In genomic region chr6:20705741-20706140, GRCh38 we compare ENCODE assay signal across 17 cellular contexts.
A peak's percentile ranks its signal among the peaks of the same experiment; 100 is the strongest.
DNase-seq lines count a peak whose midpoint lies in the region; ATAC-seq, FAIRE-seq and TF ChIP-seq lines count a peak whose summit lies in the region.
"Had no signal": no experiment of that assay in that cellular context is flagged by ENCODE, and none has a peak within 500 bp of the region (broad histone marks: within the 10 kb centered on the region; RNA-seq: fewer than 3 reads in every experiment).

No MANE protein-coding gene starts in this region.

- 0 out of 4 replicates have a peak, but pooled peaks cover 0 to 8% of the 10 kb centered on the region in 2 experiments for H3K79me2 ChIP-seq in H1 (ENCODE audit: control insufficient read depth in 1 of 2, insufficient read depth in 2 of 2, low read length in 2 of 2)

- H3K27ac ChIP-seq in HEK293 (ENCODE audit: extremely low read depth, low read depth, low read length): no peak overlapping the region
- no peak overlapping the region for H3K27ac ChIP-seq in H1 (ENCODE audit: low read depth, low read length)
- H3K27ac ChIP-seq: uterus had no signal

- TF ChIP-seq CTCF in HEK293 (tag by site-specific recombination; IDR thresholded peaks at IDR 0.05) (no peak), H1 (IDR thresholded peaks at IDR 0.05; ENCODE audit: control extremely low read depth in 1 of 3, insufficient read depth in 1 of 3, low read depth in 1 of 3, low read length in 3 of 3) (no peak)

- no peak overlapping the region for H3K18ac ChIP-seq in H1 (ENCODE audit: extremely low read depth, low read length)

- ATAC-seq in activated CD4-positive, alpha-beta T cell treated with anti-CD3 and anti-CD28 coated beads for 36 hours: peak; percentile 67
- ATAC-seq in HG02763 (IDR thresholded peaks at IDR 0.05; ENCODE audit: unreplicated experiment): no peak
- no peak for ATAC-seq in HG02884 (IDR thresholded peaks at IDR 0.05; ENCODE audit: unreplicated experiment)
- ATAC-seq: left lobe of liver had no signal

- H3K23me2 ChIP-seq in H1 (ENCODE audit: low read depth, low read length): no peaks in the 10 kb centered on the region

- H2BK5ac ChIP-seq in H1 (ENCODE audit: low read depth, low read length): no peak overlapping the region

- H3K4me1 Mint-ChIP-seq in activated CD4-positive, alpha-beta T cell treated with anti-CD3 and anti-CD28 coated beads for 36 hours: peaks cover 64% of the 10 kb centered on the region

- intact Hi-C loops in activated CD4-positive, alpha-beta T cell treated with anti-CD3 and anti-CD28 coated beads for 36 hours (cut with DNase I, micrococcal nuclease): loop anchor here (5.0 kb wide), 5 partner anchors 163 to 732 kb away; partner anchors contain the start of gene E2F3 (in 1 of the 2)

- H3K27me3 ChIP-seq in H1 (replicated peaks in 1 of 4; ENCODE audit: control insufficient read depth in 3 of 4, extremely low read depth in 1 of 4, insufficient read depth in 3 of 4, low read length in 3 of 4): no peaks in the 10 kb centered on the region; a peak in 1 of 7 replicates
- H3K27me3 ChIP-seq: uterus had no signal

- no peak for FAIRE-seq in H1 (lab: Jason Lieb, UNC)
- FAIRE-seq: GM18507, HTR-8/SVneo had no signal

- H2BK120ac ChIP-seq in H1 (replicated peaks; ENCODE audit: low read depth, low read length): no peak overlapping the region

- no peak overlapping the region for H3K23ac ChIP-seq in H1 (ENCODE audit: insufficient read length)

- no peaks in the 10 kb centered on the region for H3K9me3 ChIP-seq in HEK293 (ENCODE audit: control insufficient read depth, insufficient read depth, low read depth, low read length)
- no peaks in the 10 kb centered on the region for H3K9me3 ChIP-seq in H1 (ENCODE audit: insufficient read depth in 2 of 2, low read depth in 1 of 2, low read length in 1 of 2)
- H3K9me3 ChIP-seq: uterus had no signal

- H3K4ac ChIP-seq in H1 (replicated peaks; ENCODE audit: insufficient read length, low read depth, low read length): no peak overlapping the region

- H3K27ac Mint-ChIP-seq in activated CD4-positive, alpha-beta T cell treated with anti-CD3 and anti-CD28 coated beads for 36 hours: no peak overlapping the region
- H3K27ac Mint-ChIP-seq: activated T-helper 2 cell treated with anti-CD3 and anti-CD28 coated beads, Interferon-gamma antibody, Interleukin-2, Interleukin-4, amounts not matched to agents 10 μg/mL and 5 μg/mL and 100 μg/mL, durations not matched to agents 14 hours and 24 hours and 36 hours had no signal

- H3K4me2 ChIP-seq in H1 (ENCODE audit: insufficient read depth in 1 of 2, low read depth in 2 of 2, low read length in 2 of 2): no peak overlapping the region

- TF ChIP-seq POLR2A in H1 (IDR thresholded peaks at IDR 0.05; ENCODE audit: control extremely low read depth in 1 of 2, low read depth in 2 of 2, low read length in 2 of 2): no peak

- H3K4me3 ChIP-seq in HEK293 (ENCODE audit: low read depth, low read length): no peak overlapping the region
- no peak overlapping the region for H3K4me3 ChIP-seq in H1 (ENCODE audit: extremely low read depth in 1 of 4, insufficient read depth in 2 of 4, low read depth in 3 of 4, low read length in 4 of 4)
- H3K4me3 ChIP-seq: uterus had no signal

- CTCF ChIA-PET in activated CD4-positive, alpha-beta T cell treated with anti-CD3 and anti-CD28 coated beads for 36 hours (lab: Charles Lee): no interaction called here
- CTCF ChIA-PET in HEK293 (lab: Yijun Ruan, JAX): no interaction called here
- CTCF ChIA-PET in H1 (lab: Charles Lee; ENCODE audit: partially characterized antibody): no interaction called here

- H4K91ac ChIP-seq in H1 (replicated peaks; ENCODE audit: insufficient read length, low read length): no peak overlapping the region

- no peak overlapping the region for H2BK20ac ChIP-seq in H1 (ENCODE audit: low read length)

- no peak for TF ChIP-seq EP300 in H1 (IDR thresholded peaks at IDR 0.05; ENCODE audit: borderline replicate concordance in 1 of 2, low read depth in 2 of 2, low read length in 2 of 2)

- no peak overlapping the region for H4K8ac ChIP-seq in H1 (ENCODE audit: extremely low read depth, insufficient read depth, low read length)

- WGBS in H1 (ENCODE audit: extremely low coverage in 1 of 2, insufficient coverage in 1 of 2, insufficient read length in 1 of 2, insufficient replicate concordance in 2 of 2, low coverage in 1 of 2, low lambda C conversion rate in 2 of 2, missing lambda C conversion rate in 1 of 2), 2 experiments: 95% methylated on average over 5 of the region's 5 CpGs; no CpG with 5 or more reads in 1 of the 2 experiments

- no peaks in the 10 kb centered on the region for H4K20me1 ChIP-seq in H1 (replicated peaks in 1 of 2; ENCODE audit: control insufficient read depth in 1 of 2, insufficient read depth in 2 of 2, low read length in 2 of 2)

- H3K14ac ChIP-seq in H1 (ENCODE audit: insufficient read length): no peak overlapping the region

- H3K4me3 Mint-ChIP-seq in activated CD4-positive, alpha-beta T cell treated with anti-CD3 and anti-CD28 coated beads for 36 hours: no peak overlapping the region
- H3K4me3 Mint-ChIP-seq: stimulated activated naive CD8-positive, alpha-beta T cell treated with anti-CD3 and anti-CD28 coated beads, Interleukin-15, Interleukin-2, amounts not matched to agents 100 ng/mL and 50 ng/mL, for 24 hours had no signal

- H3K4me1 ChIP-seq in HEK293 (ENCODE audit: control insufficient read depth, insufficient read depth, low read length) (peaks cover 27% of the 10 kb centered on the region), H1 (replicated peaks in 1 of 4; ENCODE audit: control insufficient read depth in 3 of 4, insufficient read depth in 4 of 4, low read length in 3 of 4) (peaks cover 0 to 4% (median 1%) of the 10 kb centered on the region in 4 experiments; a peak in 2 of 7 replicates)
- H3K4me1 ChIP-seq: uterus had no signal

- peaks cover 3% of the 10 kb centered on the region for H3K36me3 Mint-ChIP-seq in activated CD4-positive, alpha-beta T cell treated with anti-CD3 and anti-CD28 coated beads for 36 hours (ENCODE audit: low read depth)

- POLR2A ChIA-PET in activated CD4-positive, alpha-beta T cell treated with anti-CD3 and anti-CD28 coated beads for 36 hours (lab: Charles Lee): no interaction called here
- POLR2A ChIA-PET in HEK293 (lab: Yijun Ruan, JAX): interaction anchor here (0.7 kb wide), 1 partner anchor 105 kb away, joined by 3 read pairs; no protein-coding TSS in a partner anchor
- POLR2A ChIA-PET in H1 (lab: Charles Lee; ENCODE audit: partially characterized antibody): no interaction called here

- H2AFZ ChIP-seq in H1 (ENCODE audit: low read length): no peak overlapping the region

- H3K9ac ChIP-seq in H1 (replicated peaks in 1 of 4; ENCODE audit: extremely low read depth in 1 of 4, low read depth in 3 of 4, low read length in 3 of 4): no peak overlapping the region

- DNase-seq in activated CD4-positive, alpha-beta T cell treated with anti-CD3 and anti-CD28 coated beads for 36 hours: peak; percentile 23
- DNase-seq in activated CD4-positive, alpha-beta T cell treated with anti-CD3 and anti-CD28 coated beads, Interleukin-2, amount 50 U/mL, for 4 hours: no peak
- DNase-seq in NCI-H510A (lab: John Stamatoyannopoulos, UW) (peak; percentile 22), H1 (ENCODE audit: low read depth in 1 of 2, low spot score in 2 of 2) (no peak), NCI-H2171 (lab: John Stamatoyannopoulos, UW) (no peak)
- DNase-seq: ACHN, amygdala, NCI-H2227 treated with DMSO at 0.1 percent for 48 hours, uterus had no signal

- no peak overlapping the region; the same call in 1 of the 2 replicates for H2AK5ac ChIP-seq in H1 (ENCODE audit: low read depth, low read length)

- TF ChIP-seq RAD21 in H1 (IDR thresholded peaks at IDR 0.05 in 1 of 2, conservative IDR thresholded peaks at IDR 0.05 in 1 of 2; ENCODE audit: low read depth in 2 of 2, low read length in 2 of 2): no peak

- no peaks in the 10 kb centered on the region for H3K36me3 ChIP-seq in HEK293 (ENCODE audit: control insufficient read depth in 2 of 2, insufficient read depth in 1 of 2, low read length in 2 of 2)
- no peaks in the 10 kb centered on the region for H3K36me3 ChIP-seq in H1 (ENCODE audit: control insufficient read depth in 2 of 4, insufficient read depth in 4 of 4, low read length in 3 of 4)
- H3K36me3 ChIP-seq: uterus had no signal

- no peaks in the 10 kb centered on the region for H3K27me3 Mint-ChIP-seq in activated CD4-positive, alpha-beta T cell treated with anti-CD3 and anti-CD28 coated beads for 36 hours
- H3K27me3 Mint-ChIP-seq: stimulated activated naive CD8-positive, alpha-beta T cell treated with anti-CD3 and anti-CD28 coated beads, Interleukin-15, Interleukin-2, amounts not matched to agents 100 ng/mL and 50 ng/mL, for 24 hours had no signal

- H3K56ac ChIP-seq in H1 (replicated peaks; ENCODE audit: insufficient read length, low read depth, low read length): no peak overlapping the region

- H3K79me1 ChIP-seq in H1 (ENCODE audit: low read depth, low read length): no peaks in the 10 kb centered on the region

- H3K9me3 Mint-ChIP-seq in activated CD4-positive, alpha-beta T cell treated with anti-CD3 and anti-CD28 coated beads for 36 hours (ENCODE audit: low read depth): no peaks in the 10 kb centered on the region
- H3K9me3 Mint-ChIP-seq: activated T-helper 2 cell treated with anti-CD3 and anti-CD28 coated beads, Interferon-gamma antibody, Interleukin-2, Interleukin-4, amounts not matched to agents 10 μg/mL and 5 μg/mL and 100 μg/mL, durations not matched to agents 14 hours and 24 hours and 36 hours; stimulated activated naive CD8-positive, alpha-beta T cell treated with anti-CD3 and anti-CD28 coated beads, Interleukin-15, Interleukin-2, amounts not matched to agents 100 ng/mL and 50 ng/mL, for 24 hours had no signal

- H4K5ac ChIP-seq in H1 (ENCODE audit: insufficient read length, low read depth, low read length): no peak overlapping the region

- peak overlapping the region; percentile 73; the same call in 1 of the 2 replicates for H2BK15ac ChIP-seq in H1 (ENCODE audit: low read length)

- H2BK12ac ChIP-seq in H1 (ENCODE audit: low read depth, low read length): no peak overlapping the region

TF ChIP-seq in HEK293, 187 proteins besides CTCF, POLR2A, EP300 and RAD21 (continues in another document):
- TF ChIP-seq ZBTB20 (tag by site-specific recombination; IDR thresholded peaks at IDR 0.05) (peak; percentile 33; the same call in 1 of the 2 replicates), ZNF2 (tag by site-specific recombination; IDR thresholded peaks at IDR 0.05) (no peak)

TF ChIP-seq in H1, 55 proteins besides CTCF, POLR2A, EP300 and RAD21 (continues in another document):
- TF ChIP-seq CTBP2 (IDR thresholded peaks at IDR 0.05; ENCODE audit: borderline replicate concordance, insufficient read depth, insufficient read length, low read length): no peak
- TF ChIP-seq NANOG (IDR thresholded peaks at IDR 0.05; ENCODE audit: insufficient read depth, low read depth, low read length, poor library complexity, severe bottlenecking): no peak
- no peak for TF ChIP-seq SAP30 (IDR thresholded peaks at IDR 0.05; ENCODE audit: insufficient read depth, insufficient replicate concordance, low read length)
- no peak for TF ChIP-seq BCL11A (IDR thresholded peaks at IDR 0.05; ENCODE audit: low read depth in 2 of 2, low read length in 2 of 2)

Comparison
In these comparisons a context has a peak if more than half of its experiments do, and no peak if none do; other contexts are left out.
1. DNase-seq: peak in activated CD4-positive, alpha-beta T cell treated with anti-CD3 and anti-CD28 coated beads for 36 hours (single experiment) and NCI-H510A (single experiment); none in activated CD4-positive, alpha-beta T cell treated with anti-CD3 and anti-CD28 coated beads, Interleukin-2, amount 50 U/mL, for 4 hours (0 of 2), H1 (0 of 2) and NCI-H2171 (single experiment).